In genomic region chr21:38766987-38767722, GRCh38 we compare ENCODE assay signal across 8 cellular contexts. TPM values are rescaled to one million over a fixed set of nuclear protein-coding genes. Genes with fewer than 3 reads are reported as not detected.
DNase-seq lines count a peak whose midpoint lies in the region; ATAC-seq and TF ChIP-seq lines count a peak whose summit lies in the region.

No MANE protein-coding gene starts in this region.

- no peaks in the 10 kb centered on the region for H3K27me3 ChIP-seq in esophagus (ENCODE audit: control insufficient read depth in 1 of 2, insufficient read depth in 2 of 2, low read length in 2 of 2)

- no peak for TF ChIP-seq POLR2A in erythroblast (IDR thresholded peaks at IDR 0.05; ENCODE audit: low read length)

- H3K27ac ChIP-seq in esophagus (ENCODE audit: low read depth in 2 of 2, low read length in 1 of 2), result peak overlapping the region; percentile 67 to 78

- ATAC-seq in HG03571 (IDR thresholded peaks at IDR 0.05; ENCODE audit: unreplicated experiment), result peak; percentile 93

- H3K36me3 ChIP-seq in esophagus (ENCODE audit: control insufficient read depth in 2 of 2, insufficient read depth in 2 of 2, low read length in 1 of 2), result no peaks in the 10 kb centered on the region

- 30 to 32% methylated on average over 13 of the region's 13 CpGs for WGBS in esophagus, 2 donors

- TF ChIP-seq CTCF in GM20000 (IDR thresholded peaks at IDR 0.05; ENCODE audit: extremely low read depth, missing control alignments), result no peak

- no peaks in the 10 kb centered on the region for H3K9me3 ChIP-seq in esophagus (ENCODE audit: control insufficient read depth in 2 of 2, insufficient read depth in 1 of 2, low read depth in 1 of 2, low read length in 1 of 2)

- DNase-seq in DMS153 (lab: John Stamatoyannopoulos, UW) (peak; percentile 77), GM20000 (ENCODE audit: low spot score) (peak; percentile 80), NCI-H1436 (lab: John Stamatoyannopoulos, UW) (no peak), erythroblast (lab: John Stamatoyannopoulos, UW) (no peak)
- DNase-seq in activated CD4-positive, CD25-positive, alpha-beta regulatory T cell treated with anti-CD3 and anti-CD28 coated beads, Interleukin-2, amount 50 U/mL, for 72 hours, result peak; percentile 53
- DNase-seq in stimulated activated CD4-positive, alpha-beta T cell treated with anti-CD3 and anti-CD28 coated beads, TNF-alpha, amount 100 ng/mL, for 4 hours (ENCODE audit: low read depth in 3 of 3), result peak in 2 of 3 experiments; percentile 32 to 35

- peak overlapping the region; percentile 22 to 40 for H3K4me3 ChIP-seq in esophagus (ENCODE audit: low read depth in 1 of 2, low read length in 2 of 2)

- H3K4me1 ChIP-seq in esophagus (ENCODE audit: control insufficient read depth in 2 of 2, insufficient read depth in 2 of 2, low read length in 1 of 2), result peaks cover 2 to 5% of the 10 kb centered on the region in 2 donors

RNA-seq across cellular contexts. Expression of gene ETS2, which starts 38.6 kb away (rescaled TPM):
- 10 to 100 TPM; 33.6 to 53.3 TPM for polyA plus RNA-seq in esophagus

Comparison
In these comparisons a context has a peak if more than half of its experiments do, and no peak if none do; other contexts are left out.
1. DNase-seq: peak in DMS153 (single experiment), GM20000 (single experiment), activated CD4-positive, CD25-positive, alpha-beta regulatory T cell treated with anti-CD3 and anti-CD28 coated beads, Interleukin-2, amount 50 U/mL, for 72 hours (single experiment) and stimulated activated CD4-positive, alpha-beta T cell treated with anti-CD3 and anti-CD28 coated beads, TNF-alpha, amount 100 ng/mL, for 4 hours (2 of 3); none in NCI-H1436 (single experiment) and erythroblast (0 of 2).